ENCODE assay signal across 8 cellular contexts in genomic region chr17:59827721-59828477, GRCh38.
A peak's percentile ranks its signal among the peaks of the same experiment; 100 is the strongest.
DNase-seq lines count a peak whose midpoint lies in the region; ATAC-seq and TF ChIP-seq lines count a peak whose summit lies in the region.

No MANE protein-coding gene starts in this region.

- no peak for TF ChIP-seq EP300 in gastroesophageal sphincter (IDR thresholded peaks at IDR 0.05)

- CTCF ChIA-PET in RWPE1 (lab: Yijun Ruan, JAX) = interaction anchor here (0.6 to 1.5 kb wide), 5 partner anchors 12 to 75 kb away, joined by 3 to 7 read pairs (median 4); no protein-coding TSS in a partner anchor

- peak overlapping the region in 2 of 5 donors; percentile 20 to 32 for H3K9ac ChIP-seq in subcutaneous abdominal adipose tissue (ENCODE audit: low read length in 5 of 5)

- H3K9me3 ChIP-seq in gastroesophageal sphincter (no peaks in the 10 kb centered on the region), subcutaneous abdominal adipose tissue (ENCODE audit: control insufficient read depth in 5 of 5, low read length in 5 of 5) (no peaks in the 10 kb centered on the region)

- H3K4me3 ChIP-seq in gastroesophageal sphincter (no peak overlapping the region), subcutaneous abdominal adipose tissue (ENCODE audit: low read depth in 1 of 5, low read length in 5 of 5) (no peak overlapping the region)

- H3K27ac Mint-ChIP-seq in activated CD4-positive, alpha-beta T cell treated with anti-CD3 and anti-CD28 coated beads, Interleukin-2, amount 10 ng/mL, durations not matched to agents 24 days and 14 days = peak overlapping the region; percentile 97

- no peaks in the 10 kb centered on the region for H3K9me3 Mint-ChIP-seq in activated CD4-positive, alpha-beta T cell treated with anti-CD3 and anti-CD28 coated beads, Interleukin-2, amount 10 ng/mL, durations not matched to agents 24 days and 14 days

- 73% methylated on average over 3 of the region's 5 CpGs; no CpG with 5 or more reads in 1 of the 2 donors for WGBS in gastroesophageal sphincter (ENCODE audit: low coverage in 1 of 2), 2 donors

- ATAC-seq in gastroesophageal sphincter (no peak), HG03139 (IDR thresholded peaks at IDR 0.05; ENCODE audit: unreplicated experiment) (no peak)

- no peak for TF ChIP-seq POLR2A in gastroesophageal sphincter (IDR thresholded peaks at IDR 0.05)

- H3K36me3 ChIP-seq in gastroesophageal sphincter = no peaks in the 10 kb centered on the region
- H3K36me3 ChIP-seq in subcutaneous abdominal adipose tissue (ENCODE audit: control insufficient read depth in 5 of 5, insufficient read depth in 5 of 5, low read length in 5 of 5) = no peaks in the 10 kb centered on the region

- H3K4me3 Mint-ChIP-seq in activated CD4-positive, alpha-beta T cell treated with anti-CD3 and anti-CD28 coated beads, Interleukin-2, amount 10 ng/mL, durations not matched to agents 24 days and 14 days = peak overlapping the region; percentile 86

- H3K4me1 Mint-ChIP-seq in activated CD4-positive, alpha-beta T cell treated with anti-CD3 and anti-CD28 coated beads, Interleukin-2, amount 10 ng/mL, durations not matched to agents 24 days and 14 days = peaks cover 64% of the 10 kb centered on the region

- H3K27ac ChIP-seq in RWPE1 = peak overlapping the region; percentile 65
- peak overlapping the region; percentile 57 to 84 (median 80) for H3K27ac ChIP-seq in gastroesophageal sphincter
- H3K27ac ChIP-seq in subcutaneous abdominal adipose tissue (ENCODE audit: low read depth, low read length) = peak overlapping the region; percentile 66

- DNase-seq in activated CD4-positive, alpha-beta T cell treated with anti-CD3 and anti-CD28 coated beads, Interleukin-2, amount 10 ng/mL, durations not matched to agents 24 days and 14 days = peak; percentile 82
- DNase-seq in activated CD4-positive, alpha-beta T cell treated with anti-CD3 and anti-CD28 coated beads for 4 hours = no peak
- no peak for DNase-seq in RWPE1 (ENCODE audit: low spot score)
- no peak for DNase-seq in stimulated activated CD4-positive, alpha-beta T cell treated with anti-CD3 and anti-CD28 coated beads, Interleukin-2, amount 100 ng/mL, for 48 hours
- no peak for DNase-seq in stimulated activated naive CD4-positive, alpha-beta T cell treated with Interleukin-2 at 50 U/mL for 16 hours (lab: John Stamatoyannopoulos, UW)

- H3K27me3 Mint-ChIP-seq in activated CD4-positive, alpha-beta T cell treated with anti-CD3 and anti-CD28 coated beads, Interleukin-2, amount 10 ng/mL, durations not matched to agents 24 days and 14 days = no peaks in the 10 kb centered on the region

- POLR2A ChIA-PET in RWPE1 (lab: Yijun Ruan, JAX; ENCODE audit: low non-redundant PET) = no interaction called here

- H3K27me3 ChIP-seq in gastroesophageal sphincter (no peaks in the 10 kb centered on the region), subcutaneous abdominal adipose tissue (ENCODE audit: control insufficient read depth in 5 of 5, insufficient read depth in 4 of 5, low read length in 5 of 5) (no peaks in the 10 kb centered on the region)

- peaks cover 41% of the 10 kb centered on the region for H3K36me3 Mint-ChIP-seq in activated CD4-positive, alpha-beta T cell treated with anti-CD3 and anti-CD28 coated beads, Interleukin-2, amount 10 ng/mL, durations not matched to agents 24 days and 14 days (ENCODE audit: low read depth)

- H3K4me1 ChIP-seq in gastroesophageal sphincter (peaks cover 17 to 69% (median 19%) of the 10 kb centered on the region in 3 donors), subcutaneous abdominal adipose tissue (ENCODE audit: control insufficient read depth in 5 of 5, insufficient read depth in 5 of 5, low read length in 5 of 5) (peaks cover 0 to 30% (median 21%) of the 10 kb centered on the region in 5 donors)

- intact Hi-C loops in activated CD4-positive, alpha-beta T cell treated with anti-CD3 and anti-CD28 coated beads, Interleukin-2, amount 10 ng/mL, durations not matched to agents 24 days and 14 days (cut with micrococcal nuclease) = loop anchor here (2.0 to 5.0 kb wide), 3 partner anchors 15 to 1491 kb away; partner anchors contain the start of gene USP32

- TF ChIP-seq CTCF in RWPE1 (conservative IDR thresholded peaks at IDR 0.05; ENCODE audit: low read depth) (no peak), gastroesophageal sphincter (IDR thresholded peaks at IDR 0.05) (no peak)
